ENCODE assay signal across 1 cellular context in genomic region chr3:195238626-195239118, GRCh38.
TF ChIP-seq lines count a peak whose summit lies in the region.

No MANE protein-coding gene starts in this region.

TF ChIP-seq in GM23338, 12 proteins besides CTCF, POLR2A, EP300 and RAD21 (continued from another document):
- TF ChIP-seq REST (IDR thresholded peaks at IDR 0.05; ENCODE audit: unreplicated experiment) (no peak), ETS1 (IDR thresholded peaks at IDR 0.05) (no peak), ZNF331 (CRISPR knock-in tag; IDR thresholded peaks at IDR 0.05; ENCODE audit: low read depth) (no peak), EZH2phosphoT487 (IDR thresholded peaks at IDR 0.05; ENCODE audit: unreplicated experiment) (no peak), CREB1 (CRISPR knock-in tag; IDR thresholded peaks at IDR 0.05; ENCODE audit: low read depth) (no peak), NANOG (IDR thresholded peaks at IDR 0.05; ENCODE audit: borderline replicate concordance) (no peak), STAT1 (IDR thresholded peaks at IDR 0.05; ENCODE audit: unreplicated experiment) (no peak), JUNB (IDR thresholded peaks at IDR 0.05; ENCODE audit: unreplicated experiment) (no peak), ZNF114 (CRISPR knock-in tag; IDR thresholded peaks at IDR 0.05) (no peak)
